Comparison of ENCODE assay signal across 7 cellular contexts in the genomic region with DNA sequence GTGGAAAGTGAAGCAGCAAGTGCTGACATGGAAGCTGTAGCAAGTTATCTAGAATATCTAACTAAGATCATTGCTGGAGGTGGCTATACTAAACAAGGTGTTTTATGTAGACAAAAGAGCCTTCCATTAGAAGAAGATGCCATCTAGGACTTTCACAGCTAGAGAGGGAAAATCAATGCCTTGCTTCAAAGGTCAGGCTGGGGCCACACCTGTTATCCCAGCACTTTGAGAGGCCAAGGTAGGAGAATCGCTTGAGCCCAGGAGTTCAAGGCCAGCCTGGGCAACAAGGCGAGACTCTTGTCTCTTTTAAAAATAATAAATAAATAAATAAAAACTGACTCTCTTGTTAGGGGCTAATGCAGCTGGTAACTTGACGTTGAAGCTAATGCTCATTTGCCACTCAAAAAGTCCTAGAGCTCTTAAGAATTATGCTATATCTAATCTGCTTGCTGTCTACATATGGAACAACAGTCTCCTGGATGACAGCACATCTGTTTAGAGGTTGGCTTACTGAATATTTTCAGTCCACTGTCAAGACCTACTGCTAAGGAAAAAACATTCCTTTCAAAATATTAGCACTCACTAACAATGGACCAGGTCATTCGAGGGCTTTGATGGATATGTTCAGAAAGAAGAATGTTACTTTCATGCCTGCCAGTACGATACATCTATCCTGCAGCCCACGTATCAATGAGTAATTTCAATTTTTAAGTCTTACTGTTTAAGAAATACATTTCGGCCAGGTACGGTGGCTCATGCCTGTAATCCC. TPM values are rescaled to one million over a fixed set of nuclear protein-coding genes. Genes with fewer than 3 reads are reported as not detected.
DNase-seq lines count a peak whose midpoint lies in the region; ATAC-seq, FAIRE-seq and TF ChIP-seq lines count a peak whose summit lies in the region.
"Not testable (repeated sequence)": the region's sequence is repeated elsewhere in the genome, so short reads cannot be mapped to it uniquely, and the experiment has no call there.

No MANE protein-coding gene starts in this region.

- in situ Hi-C loops in K562 (cut with MboI) = not testable (repeated sequence)

- H3K27ac Mint-ChIP-seq in activated naive CD4-positive, alpha-beta T cell treated with anti-CD3 and anti-CD28 coated beads, Interleukin-2, amount 10 ng/mL, durations not matched to agents 7 days and 5 days = peak overlapping the region; percentile 4

- TF ChIP-seq RAD21 in A549 (conservative IDR thresholded peaks at IDR 0.05 in 1 of 2, IDR thresholded peaks at IDR 0.05 in 1 of 2); K562 (CRISPR knock-in tag; conservative IDR thresholded peaks at IDR 0.05 in 1 of 2, IDR thresholded peaks at IDR 0.05 in 1 of 2): not testable (repeated sequence)

- not testable (repeated sequence) for ATAC-seq in A549, K562
- ATAC-seq in esophagus mucosa (peak; percentile 54), right lobe of liver (peak in 3 of 4 donors; percentile 36 to 45 (median 39)), aorta (ENCODE audit: low FRiP score) (peak; percentile 36)

- TF ChIP-seq POLR2A in A549 (IDR thresholded peaks at IDR 0.05; ENCODE audit: low read length); K562 (conservative IDR thresholded peaks at IDR 0.05); right lobe of liver (IDR thresholded peaks at IDR 0.05): not testable (repeated sequence)

- H3K79me2 ChIP-seq in K562 (ENCODE audit: control insufficient read depth, insufficient read depth, low read length) = peaks cover 94% of the 10 kb centered on the region

- POLR2A ChIA-PET in A549 (lab: Yijun Ruan, JAX); K562 (lab: Yijun Ruan, JAX): not testable (repeated sequence)

- not testable (repeated sequence) for H3K9me3 ChIP-seq in A549; K562 (replicated peaks; ENCODE audit: control insufficient read depth, insufficient read depth, low read depth, low read length); right lobe of liver; small intestine (ENCODE audit: control insufficient read depth, low read depth); aorta (ENCODE audit: control insufficient read depth, low read length)

- not testable (repeated sequence) for H4K20me1 ChIP-seq in K562 (replicated peaks; ENCODE audit: control insufficient read depth, insufficient read depth, low read length)

- not testable (repeated sequence) for H3K9me1 ChIP-seq in K562 (ENCODE audit: control insufficient read depth, insufficient read depth, low read length)

- H2AFZ ChIP-seq in K562 (ENCODE audit: low read depth, low read length) = not testable (repeated sequence)

- not testable (repeated sequence) for H3K4me1 Mint-ChIP-seq in activated naive CD4-positive, alpha-beta T cell treated with anti-CD3 and anti-CD28 coated beads, Interleukin-2, amount 10 ng/mL, durations not matched to agents 7 days and 5 days

- intact Hi-C loops in K562 (cut with micrococcal nuclease); right lobe of liver (cut with DNase I); aorta (cut with DNase I): not testable (repeated sequence)

- not testable (repeated sequence) for H3K4me2 ChIP-seq in A549; K562 (ENCODE audit: insufficient read depth, low read length)

- not testable (repeated sequence) for H3K36me3 Mint-ChIP-seq in activated naive CD4-positive, alpha-beta T cell treated with anti-CD3 and anti-CD28 coated beads, Interleukin-2, amount 10 ng/mL, durations not matched to agents 7 days and 5 days

- H3K4me1 ChIP-seq in A549; K562 (replicated peaks in 1 of 2; ENCODE audit: control insufficient read depth in 2 of 2, insufficient read depth in 2 of 2, low read length in 2 of 2); right lobe of liver; small intestine (ENCODE audit: control insufficient read depth in 2 of 2, insufficient read depth in 1 of 2, low read depth in 1 of 2, low read length in 1 of 2); aorta (ENCODE audit: control insufficient read depth in 1 of 2, insufficient read depth in 2 of 2, low read length in 2 of 2): not testable (repeated sequence)

- not testable (repeated sequence) for DNase-seq in A549 (ENCODE audit: low read depth in 1 of 2, low spot score in 1 of 2); activated naive CD4-positive, alpha-beta T cell treated with anti-CD3 and anti-CD28 coated beads, Interleukin-2, amount 10 ng/mL, durations not matched to agents 7 days and 5 days; K562 (ENCODE audit: extremely low read depth in 1 of 4, low spot score in 3 of 4); right lobe of liver; aorta
- DNase-seq in small intestine = peak; percentile 18

- H3K9ac ChIP-seq in K562 (ENCODE audit: insufficient read depth in 1 of 2, low read depth in 2 of 2, low read length in 2 of 2) = not testable (repeated sequence)

- H3K9me3 Mint-ChIP-seq in activated naive CD4-positive, alpha-beta T cell treated with anti-CD3 and anti-CD28 coated beads, Interleukin-2, amount 10 ng/mL, durations not matched to agents 7 days and 5 days = peaks cover 13% of the 10 kb centered on the region

- BruUV-seq in K562 (replicated peaks; lab: Mats Ljungman, UMichigan) = not testable (repeated sequence)

- CTCF ChIA-PET in A549 (lab: Yijun Ruan, JAX); activated naive CD4-positive, alpha-beta T cell treated with anti-CD3 and anti-CD28 coated beads, Interleukin-2, amount 10 ng/mL, durations not matched to agents 7 days and 5 days (lab: Charles Lee); K562 (lab: Yijun Ruan, JAX; ENCODE audit: low intra/inter-chr PET ratio): not testable (repeated sequence)

- not testable (repeated sequence) for TF ChIP-seq EP300 in A549 (IDR thresholded peaks at IDR 0.05); K562 (IDR thresholded peaks at IDR 0.05; ENCODE audit: low read length)

- not testable (repeated sequence) for H3K4me3 Mint-ChIP-seq in activated naive CD4-positive, alpha-beta T cell treated with anti-CD3 and anti-CD28 coated beads, Interleukin-2, amount 10 ng/mL, durations not matched to agents 7 days and 5 days

- not testable (repeated sequence) for H3K36me3 ChIP-seq in K562 (ENCODE audit: control insufficient read depth, insufficient read depth, low read length); right lobe of liver; small intestine (ENCODE audit: control insufficient read depth in 2 of 2, insufficient read depth in 2 of 2, low read length in 2 of 2); aorta (ENCODE audit: control insufficient read depth in 1 of 2, insufficient read depth in 2 of 2, low read length in 1 of 2)

- not testable (repeated sequence) for H3K4me3 ChIP-seq in A549; K562; right lobe of liver; small intestine (ENCODE audit: low read depth in 1 of 2, low read length in 2 of 2); aorta (ENCODE audit: low read length in 2 of 2)

- H3K27me3 Mint-ChIP-seq in activated naive CD4-positive, alpha-beta T cell treated with anti-CD3 and anti-CD28 coated beads, Interleukin-2, amount 10 ng/mL, durations not matched to agents 7 days and 5 days = not testable (repeated sequence)

- not testable (repeated sequence) for TF ChIP-seq CTCF in A549 (IDR thresholded peaks at IDR 0.05); K562 (IDR thresholded peaks at IDR 0.05 in 2 of 3, conservative IDR thresholded peaks at IDR 0.05 in 1 of 3; ENCODE audit: insufficient read depth in 2 of 3, low read depth in 1 of 3, low read length in 3 of 3); right lobe of liver (IDR thresholded peaks at IDR 0.05)

- H3K27me3 ChIP-seq in K562 (ENCODE audit: control insufficient read depth in 2 of 2, insufficient read depth in 2 of 2, low read length in 2 of 2); right lobe of liver; small intestine (ENCODE audit: control insufficient read depth in 2 of 2, insufficient read depth in 2 of 2, low read length in 2 of 2); aorta (ENCODE audit: control insufficient read depth in 1 of 2, insufficient read depth in 2 of 2, low read length in 1 of 2): not testable (repeated sequence)

- peak; percentile 91 for FAIRE-seq in A549 (lab: Jason Lieb, UNC)
- peak; percentile 65 for FAIRE-seq in K562 (lab: Jason Lieb, UNC)
- peak; percentile 19 for FAIRE-seq in small intestine (lab: Jason Lieb, UNC)

- 83% methylated on average over 8 of the region's 8 CpGs for WGBS in A549 (ENCODE audit: missing lambda C conversion rate)
- WGBS in K562 (ENCODE audit: insufficient coverage, low coverage, missing lambda C conversion rate) = 65% methylated on average over 8 of the region's 8 CpGs
- 64% methylated on average over 8 of the region's 8 CpGs for WGBS in right lobe of liver (ENCODE audit: insufficient coverage, low coverage, low lambda C conversion rate, missing lambda C conversion rate)
- WGBS in small intestine, 3 donors = 79 to 85% (median 79%) methylated on average over 8 of the region's 8 CpGs
- 86 to 90% methylated on average over 8 of the region's 8 CpGs for WGBS in aorta, 2 donors

- not testable (repeated sequence) for H3K27ac ChIP-seq in A549; K562 (ENCODE audit: extremely low read depth, low read depth, low read length); right lobe of liver; small intestine (ENCODE audit: low read depth in 1 of 2, low read length in 1 of 2); aorta (ENCODE audit: low read depth in 1 of 2, low read length in 2 of 2)

RNA-seq across cellular contexts. Expression of gene KMT2C, which starts 58.9 kb away (rescaled TPM):
- polyA plus RNA-seq in A549 (2011; rRNA removed) = 13.1 and 17.7 TPM in 2 replicates
- polyA plus RNA-seq in A549 (2012; cell fraction: cytosol; rRNA removed) = 3.4 and 3.9 TPM in 2 replicates
- polyA plus RNA-seq in A549 (2012; cell fraction: nucleus; rRNA removed) = 5.8 and 9.5 TPM in 2 replicates
- polyA plus RNA-seq in A549 (2017; fragmentation: RNase III; extraction: RNeasy Plus Mini Kit Qiagen cat#74134 plus additional on column Dnase treatment) = 4.2 to 4.5 TPM (median 4.5 TPM) in 3 replicates
- 47.6 and 50.4 TPM in 2 replicates for polyA minus RNA-seq in A549 (2011; rRNA and poly(A)+ RNA removed)
- total RNA-seq in K562 (2011; cell fraction: chromatin; rRNA removed; ENCODE audit: low replicate concordance) = 166 and 463 TPM in 2 replicates
- 68.5 and 102 TPM in 2 replicates for total RNA-seq in K562 (2011; cell fraction: nucleolus; rRNA removed)
- 172 and 242 TPM in 2 replicates for total RNA-seq in K562 (2011; cell fraction: nucleoplasm; rRNA removed)
- total RNA-seq in K562 (2014; rRNA removed) = 28.5 and 35.6 TPM in 2 replicates
- 35.8 and 36.2 TPM in 2 replicates for total RNA-seq in K562 (2014; rRNA removed; fragmentation: Illumina TruSeq; extraction: Trizol)
- total RNA-seq in K562 (2015; rRNA removed; fragmentation: Illumina TruSeq; extraction: Trizol) = 34.4 and 36.6 TPM in 2 replicates
- 62.1 and 67.8 TPM in 2 replicates for total RNA-seq in K562 (2021)
- 18.3 and 18.9 TPM in 2 replicates for polyA plus RNA-seq in K562 (2011; rRNA removed)
- polyA plus RNA-seq in K562 (2011; cell fraction: cytosol; rRNA removed) = 11.3 and 15.9 TPM in 2 replicates
- 55.9 and 66.9 TPM in 2 replicates for polyA plus RNA-seq in K562 (2011; cell fraction: nucleus; rRNA removed)
- 13.2 and 15.7 TPM in 2 replicates for polyA plus RNA-seq in K562 (2012)
- 27.1 and 27.3 TPM in 2 replicates for polyA plus RNA-seq in K562 (2014; fragmentation: Illumina TruSeq; extraction: Trizol)
- 10 to 100 TPM in 1 of 2 experiments, 1 to 10 TPM in 1; 4.9 to 13.0 TPM for polyA plus RNA-seq in K562 (2014; fragmentation: Nextera tagmentation; extraction: Ambion mirVana)
- 19.4 and 21.4 TPM in 2 replicates for polyA plus RNA-seq in K562 (2014; rRNA removed)
- 118 and 126 TPM in 2 replicates for polyA minus RNA-seq in K562 (2011; rRNA and poly(A)+ RNA removed)
- polyA minus RNA-seq in K562 (2011; cell fraction: cytosol; rRNA and poly(A)+ RNA removed) = 40.0 and 46.3 TPM in 2 replicates
- 89.1 and 146 TPM in 2 replicates for polyA minus RNA-seq in K562 (2011; cell fraction: nucleus; rRNA and poly(A)+ RNA removed)
- total RNA-seq in esophagus mucosa = 48.2 TPM
- 10 to 100 TPM; 20.6 to 32.0 (median 29.9) TPM for total RNA-seq in right lobe of liver
- polyA plus RNA-seq in small intestine = 1 to 10 TPM; 5.7 to 9.8 (median 7.4) TPM
- 100 to 1,000 TPM; 104 to 123 TPM for total RNA-seq in aorta
- 1 to 10 TPM; 5.8 to 8.9 TPM for polyA plus RNA-seq in aorta
